In genomic region chr9:89293014-89293413, GRCh38 we compare ENCODE assay signal across 36 cellular contexts.
"Had no signal": no experiment of that assay in that cellular context is flagged by ENCODE, and none has a peak within 500 bp of the region (broad histone marks: within the 10 kb centered on the region; RNA-seq: fewer than 3 reads in every experiment).

No MANE protein-coding gene starts in this region.

- H3K27me3 Mint-ChIP-seq: activated B cell treated with CpG ODN at 0.5 μM for 24 hours; activated CD4-positive, alpha-beta memory T cell treated with anti-CD3 and anti-CD28 coated beads for 36 hours; activated naive CD8-positive, alpha-beta T cell treated with anti-CD3 and anti-CD28 coated beads for 36 hours; activated T-helper 17 cell treated with anti-CD3 and anti-CD28 coated beads, Interleukin-2, amount 50 U/mL, for 72 hours had no signal

- FAIRE-seq: astrocyte, TTC549 had no signal

- H3K4me1 ChIP-seq: adrenal gland, body of pancreas, breast epithelium had no signal

- H3K4me3 Mint-ChIP-seq: activated B cell treated with CpG ODN at 0.5 μM for 24 hours; activated CD4-positive, alpha-beta memory T cell treated with anti-CD3 and anti-CD28 coated beads for 36 hours; activated CD4-positive, alpha-beta T cell treated with anti-CD3 and anti-CD28 coated beads, Interleukin-2, amount 10 ng/mL, durations not matched to agents 24 days and 14 days; activated CD8-positive, alpha-beta T cell treated with anti-CD3 and anti-CD28 coated beads for 36 hours; activated naive CD4-positive, alpha-beta T cell treated with anti-CD3 and anti-CD28 coated beads for 36 hours; activated naive CD8-positive, alpha-beta T cell treated with anti-CD3 and anti-CD28 coated beads for 36 hours; activated T-cell treated with anti-CD3 and anti-CD28 coated beads, Interleukin-2, amount 50 U/mL, for 4 hours; activated T-cell treated with anti-CD3 and anti-CD28 coated beads, Interleukin-2, amount 50 U/mL, for 72 hours; activated T-helper 1 cell treated with anti-CD3 and anti-CD28 coated beads, Interleukin-12 subunit alpha, Interleukin-12 subunit beta, Interleukin-2, Interleukin-4 antibody, amounts not matched to agents 30 ng/mL and 10 ng/mL and 1 ng/mL, durations not matched to agents 14 hours and 24 hours and 36 hours; activated T-helper 17 cell treated with anti-CD3 and anti-CD28 coated beads, Interleukin-2, amount 50 U/mL, for 72 hours; T-helper 1 cell treated with Interleukin-12 subunit alpha and Interleukin-12 subunit beta and Interleukin-4 antibody, amounts not matched to agents 30 μg/mL and 1 μg/mL, for 36 hours; T-helper 2 cell treated with Interferon-gamma antibody and Interleukin-4, amounts not matched to agents 5 μg/mL and 100 μg/mL, for 36 hours had no signal

- H3K9me3 ChIP-seq: adrenal gland, body of pancreas had no signal

- DNase-seq: activated B cell treated with CpG ODN at 0.5 μM for 24 hours; activated CD4-positive, alpha-beta memory T cell treated with anti-CD3 and anti-CD28 coated beads for 36 hours; activated CD4-positive, alpha-beta T cell treated with anti-CD3 and anti-CD28 coated beads for 4 hours; activated CD4-positive, alpha-beta T cell treated with anti-CD3 and anti-CD28 coated beads, Interleukin-2, amount 10 ng/mL, durations not matched to agents 24 days and 14 days; activated CD4-positive, alpha-beta T cell treated with anti-CD3 and anti-CD28 coated beads, Interleukin-2, amount 50 U/mL, for 1 hour; activated CD4-positive, alpha-beta T cell treated with anti-CD3 and anti-CD28 coated beads, Interleukin-2, amount 50 U/mL, for 4 hours; activated CD4-positive, CD25-positive, alpha-beta regulatory T cell treated with anti-CD3 and anti-CD28 coated beads, Interleukin-2, amount 50 U/mL, for 72 hours; activated CD8-positive, alpha-beta memory T cell treated with anti-CD3 and anti-CD28 coated beads, Interleukin-2, amount 50 U/mL, for 4 hours; activated CD8-positive, alpha-beta T cell treated with anti-CD3 and anti-CD28 coated beads for 36 hours; activated effector memory CD4-positive, alpha-beta T cell treated with anti-CD3 and anti-CD28 coated beads, Interleukin-2, amount 50 U/mL, for 16 hours; activated gamma-delta T cell treated with Interleukin-2 at 50 U/mL for 16 hours; activated naive CD4-positive, alpha-beta T cell; activated naive CD4-positive, alpha-beta T cell treated with anti-CD3 and anti-CD28 coated beads for 36 hours; activated naive CD4-positive, alpha-beta T cell treated with anti-CD3 and anti-CD28 coated beads, Interleukin-2, amount 50 U/mL, for 16 hours; activated naive CD8-positive, alpha-beta T cell treated with anti-CD3 and anti-CD28 coated beads for 36 hours; activated T-cell treated with anti-CD3 and anti-CD28 coated beads for 4 hours; activated T-cell treated with anti-CD3 and anti-CD28 coated beads, Interleukin-2, amount 50 U/mL, for 1 hour; activated T-cell treated with anti-CD3 and anti-CD28 coated beads, Interleukin-2, amount 50 U/mL, for 4 hours; activated T-cell treated with anti-CD3 and anti-CD28 coated beads, Interleukin-2, amount 50 U/mL, for 72 hours; adrenal gland; amniotic stem cell; aorta; body of pancreas; brain microvascular endothelial cell; central memory CD4-positive, alpha-beta T cell; T-helper 2 cell; T-helper 9 cell had no signal

- H3K9me3 Mint-ChIP-seq: activated B cell treated with CpG ODN at 0.5 μM for 24 hours; activated naive CD4-positive, alpha-beta T cell treated with anti-CD3 and anti-CD28 coated beads, Interleukin-2, amount 50 U/mL, for 72 hours; activated T-cell treated with anti-CD3 and anti-CD28 coated beads, Interleukin-2, amount 50 U/mL, for 4 hours; activated T-helper 17 cell treated with anti-CD3 and anti-CD28 coated beads, Interleukin-2, amount 50 U/mL, for 72 hours had no signal

- ATAC-seq: activated CD8-positive, alpha-beta T cell treated with anti-CD3 and anti-CD28 coated beads for 36 hours; activated naive CD4-positive, alpha-beta T cell treated with anti-CD3 and anti-CD28 coated beads, Interleukin-2, amount 50 U/mL, for 72 hours; activated T-cell treated with anti-CD3 and anti-CD28 coated beads, Interleukin-2, amount 50 U/mL, for 4 hours; activated T-cell treated with anti-CD3 and anti-CD28 coated beads, Interleukin-2, amount 50 U/mL, for 72 hours; activated T-helper 17 cell treated with anti-CD3 and anti-CD28 coated beads, Interleukin-2, amount 50 U/mL, for 72 hours; body of pancreas had no signal

- H3K36me3 Mint-ChIP-seq: activated naive CD4-positive, alpha-beta T cell treated with anti-CD3 and anti-CD28 coated beads, Interleukin-2, amount 50 U/mL, for 72 hours had no signal

- H3K36me3 ChIP-seq: adrenal gland, brain microvascular endothelial cell, breast epithelium had no signal

- H3K4me3 ChIP-seq: adrenal gland, body of pancreas, breast epithelium had no signal

- H3K4me1 Mint-ChIP-seq: activated B cell treated with CpG ODN at 0.5 μM for 24 hours; activated CD4-positive, alpha-beta T cell treated with anti-CD3 and anti-CD28 coated beads, Interleukin-2, amount 10 ng/mL, durations not matched to agents 24 days and 14 days; activated naive CD8-positive, alpha-beta T cell treated with anti-CD3 and anti-CD28 coated beads for 36 hours; activated T-helper 17 cell treated with anti-CD3 and anti-CD28 coated beads, Interleukin-2, amount 50 U/mL, for 72 hours had no signal

- H3K27ac ChIP-seq: adrenal gland, body of pancreas, brain microvascular endothelial cell, breast epithelium, VCaP had no signal

- H3K27ac Mint-ChIP-seq: activated B cell treated with CpG ODN at 0.5 μM for 24 hours; activated CD4-positive, alpha-beta memory T cell treated with anti-CD3 and anti-CD28 coated beads for 36 hours; activated CD4-positive, alpha-beta T cell treated with anti-CD3 and anti-CD28 coated beads, Interleukin-2, amount 10 ng/mL, durations not matched to agents 24 days and 14 days; activated CD8-positive, alpha-beta T cell treated with anti-CD3 and anti-CD28 coated beads for 36 hours; activated naive CD4-positive, alpha-beta T cell treated with anti-CD3 and anti-CD28 coated beads for 36 hours; activated naive CD4-positive, alpha-beta T cell treated with anti-CD3 and anti-CD28 coated beads, Interleukin-2, amount 50 U/mL, for 72 hours; activated naive CD8-positive, alpha-beta T cell treated with anti-CD3 and anti-CD28 coated beads for 36 hours; activated T-cell treated with anti-CD3 and anti-CD28 coated beads, Interleukin-2, amount 50 U/mL, for 72 hours; activated T-helper 1 cell treated with anti-CD3 and anti-CD28 coated beads, Interleukin-12 subunit alpha, Interleukin-12 subunit beta, Interleukin-2, Interleukin-4 antibody, amounts not matched to agents 30 ng/mL and 10 ng/mL and 1 ng/mL, durations not matched to agents 14 hours and 24 hours and 36 hours; activated T-helper 17 cell treated with anti-CD3 and anti-CD28 coated beads, Interleukin-2, amount 50 U/mL, for 72 hours; T-helper 1 cell treated with Interleukin-12 subunit alpha and Interleukin-12 subunit beta and Interleukin-4 antibody, amounts not matched to agents 30 μg/mL and 1 μg/mL, for 36 hours; T-helper 2 cell treated with Interferon-gamma antibody and Interleukin-4, amounts not matched to agents 5 μg/mL and 100 μg/mL, for 36 hours had no signal

- H3K27me3 ChIP-seq: adrenal gland, body of pancreas, brain microvascular endothelial cell, breast epithelium had no signal
